In genomic region chr1:165851034-165851658, GRCh38 we compare ENCODE assay signal across 9 cellular contexts. TPM values are rescaled to one million over a fixed set of nuclear protein-coding genes. Genes with fewer than 3 reads are reported as not detected.
DNase-seq lines count a peak whose midpoint lies in the region; ATAC-seq, FAIRE-seq and TF ChIP-seq lines count a peak whose summit lies in the region.
"Had no signal": no experiment of that assay in that cellular context is flagged by ENCODE, and none has a peak within 500 bp of the region (broad histone marks: within the 10 kb centered on the region; RNA-seq: fewer than 3 reads in every experiment).

No MANE protein-coding gene starts in this region.

- H2BK120ac ChIP-seq in IMR-90 (ENCODE audit: low read depth, low read length) = no peak overlapping the region

- TF ChIP-seq POLR2A in IMR-90 (IDR thresholded peaks at IDR 0.05; ENCODE audit: low read depth, low read length) = no peak

- no peak for FAIRE-seq in astrocyte (lab: Jason Lieb, UNC)
- FAIRE-seq: endothelial cell of umbilical vein had no signal

- peaks cover 7% of the 10 kb centered on the region for H3K36me3 Mint-ChIP-seq in astrocyte (ENCODE audit: low read depth, unreplicated experiment)

- H2BK15ac ChIP-seq in IMR-90 (ENCODE audit: low read depth, low read length) = no peak overlapping the region

- BruUV-seq in IMR-90 (replicated peaks; lab: Mats Ljungman, UMichigan) = no TSS peak

- no peak overlapping the region for H3K18ac ChIP-seq in IMR-90 (ENCODE audit: low read depth, low read length)

- H2AK5ac ChIP-seq in IMR-90 (ENCODE audit: low read depth, low read length) = no peak overlapping the region

- H3K4me2 ChIP-seq in IMR-90 (ENCODE audit: low read depth, low read length) (no peak overlapping the region), astrocyte (ENCODE audit: low read length) (peak overlapping the region; percentile 40)

- H3K27ac ChIP-seq in IMR-90 (ENCODE audit: insufficient read depth, low read length) (no peak overlapping the region), astrocyte (ENCODE audit: low read depth, low read length) (no peak overlapping the region)

- in situ Hi-C loops in IMR-90 (cut with MboI; ENCODE audit: low sequenced_read_pairs) = no loop called here

- peaks cover 2% of the 10 kb centered on the region for H3K9me3 Mint-ChIP-seq in astrocyte (ENCODE audit: unreplicated experiment)

- H3K79me1 ChIP-seq in IMR-90 (ENCODE audit: low read depth in 1 of 2, low read length in 2 of 2) = peaks cover 28 to 88% of the 10 kb centered on the region in 2 experiments

- H3K27me3 Mint-ChIP-seq in astrocyte (ENCODE audit: low read depth, unreplicated experiment) = no peaks in the 10 kb centered on the region

- H4K20me1 ChIP-seq in IMR-90 (ENCODE audit: insufficient read depth, low read length) = peaks cover 40% of the 10 kb centered on the region
- peaks cover 52% of the 10 kb centered on the region for H4K20me1 ChIP-seq in astrocyte (ENCODE audit: insufficient read depth, low read length)

- H3K4me1 ChIP-seq in IMR-90 (ENCODE audit: control insufficient read depth, insufficient read depth, low read length) = peaks cover 13% of the 10 kb centered on the region
- H3K4me1 ChIP-seq in astrocyte (ENCODE audit: insufficient read depth, low read length) = peaks cover 21% of the 10 kb centered on the region

- H2BK20ac ChIP-seq in IMR-90 (ENCODE audit: low read depth, low read length) = no peak overlapping the region

- H2AFZ ChIP-seq in IMR-90 (replicated peaks; ENCODE audit: low read length, poor library complexity) = no peak overlapping the region
- H2AFZ ChIP-seq in astrocyte (ENCODE audit: low read depth, low read length) = no peak overlapping the region

- peaks cover 62% of the 10 kb centered on the region for H3K4me1 Mint-ChIP-seq in astrocyte (ENCODE audit: low read depth, unreplicated experiment)

- no peaks in the 10 kb centered on the region for H3K27me3 ChIP-seq in IMR-90 (ENCODE audit: control insufficient read depth, insufficient read depth, low read length)
- H3K27me3 ChIP-seq in astrocyte (ENCODE audit: insufficient read depth, low read length) = no peaks in the 10 kb centered on the region

- POLR2A ChIA-PET in IMR-90 (lab: Charles Lee; ENCODE audit: unreplicated experiment) = no interaction called here

- dilution Hi-C loops in IMR-90 (cut with HindIII; ENCODE audit: low sequenced_read_pairs, unreplicated experiment) = no loop called here

- peak overlapping the region; percentile 7; the same call in 1 of the 2 replicates for H3K14ac ChIP-seq in IMR-90 (replicated peaks; ENCODE audit: low read depth, low read length)

- H3K9ac ChIP-seq in IMR-90 (ENCODE audit: low read depth, low read length) = no peak overlapping the region
- H3K9ac ChIP-seq in astrocyte (ENCODE audit: low read length) = no peak overlapping the region

- no peak for TF ChIP-seq CTCF in IMR-90 (conservative IDR thresholded peaks at IDR 0.05; ENCODE audit: low read depth, low read length)
- TF ChIP-seq CTCF in astrocyte (IDR thresholded peaks at IDR 0.05; ENCODE audit: insufficient read depth, low read depth, low read length) = no peak

- no peak overlapping the region for H2BK5ac ChIP-seq in IMR-90 (ENCODE audit: low read depth, low read length, poor library complexity, severe bottlenecking)

- no peak overlapping the region for H2AK9ac ChIP-seq in IMR-90 (replicated peaks; ENCODE audit: low read depth, low read length, poor library complexity)

- no peak for TF ChIP-seq RAD21 in IMR-90 (IDR thresholded peaks at IDR 0.05; ENCODE audit: low read length)

- H3K36me3 ChIP-seq in IMR-90 (ENCODE audit: control insufficient read depth, insufficient read depth, low read length) (no peaks in the 10 kb centered on the region), astrocyte (ENCODE audit: insufficient read depth, low read length) (no peaks in the 10 kb centered on the region)

- no peak overlapping the region for H4K5ac ChIP-seq in IMR-90 (ENCODE audit: low read depth, low read length)

- H4K8ac ChIP-seq in IMR-90 (ENCODE audit: low read depth in 2 of 2, low read length in 2 of 2) = no peak overlapping the region

- no peak overlapping the region for H3K4ac ChIP-seq in IMR-90 (ENCODE audit: low read depth, low read length)

- peaks cover 13% of the 10 kb centered on the region for H3K9me1 ChIP-seq in IMR-90 (ENCODE audit: insufficient read depth, low read length)

- peaks cover 91% of the 10 kb centered on the region for H3K79me2 ChIP-seq in astrocyte (ENCODE audit: insufficient read depth, low read length)

- H3K9me3 ChIP-seq in IMR-90 (ENCODE audit: control insufficient read depth, insufficient read depth, low read length) = no peaks in the 10 kb centered on the region
- no peaks in the 10 kb centered on the region for H3K9me3 ChIP-seq in astrocyte (ENCODE audit: insufficient read depth, low read depth, low read length)

- peak overlapping the region; percentile 3 for H3K4me3 Mint-ChIP-seq in astrocyte (ENCODE audit: unreplicated experiment)

- 38% methylated on average over 1 of the region's 4 CpGs; no CpG with 5 or more reads in 1 of the 2 experiments for WGBS in IMR-90 (ENCODE audit: extremely low coverage in 2 of 2, insufficient read length in 1 of 2), 2 experiments

- peak; percentile 78 for DNase-seq in EL
- DNase-seq in IMR-90 = peak; percentile 40
- peak; percentile 37 for DNase-seq in astrocyte (ENCODE audit: low read depth)
- DNase-seq in T-helper 9 cell = no peak
- no peak for DNase-seq in stimulated activated naive CD4-positive, alpha-beta T cell (lab: John Stamatoyannopoulos, UW)
- no peak for DNase-seq in D341Med (ENCODE audit: low spot score)
- DNase-seq in NCI-H345 treated with DMSO at 0.1 percent for 48 hours (lab: John Stamatoyannopoulos, UW; ENCODE audit: unreplicated experiment) = no peak

- intact Hi-C loops in IMR-90 (cut with micrococcal nuclease) = no loop called here

- ATAC-seq in GM21515 (IDR thresholded peaks at IDR 0.05; ENCODE audit: unreplicated experiment) (peak; percentile 71), IMR-90 (ENCODE audit: low read depth) (no peak)

- H3K27ac Mint-ChIP-seq in astrocyte (ENCODE audit: unreplicated experiment) = peak overlapping the region; percentile 82

- CTCF ChIA-PET in IMR-90 (lab: Yijun Ruan, JAX) = interaction anchor here (0.8 kb wide), 1 partner anchor 62 kb away, joined by 4 read pairs; no protein-coding TSS in a partner anchor

- H3K56ac ChIP-seq in IMR-90 (ENCODE audit: extremely low read depth, insufficient read depth, low read length) = no peak overlapping the region

- H3K4me3 ChIP-seq in IMR-90 (ENCODE audit: insufficient read depth, low read depth, low read length) (no peak overlapping the region), astrocyte (ENCODE audit: insufficient read depth, low read depth, low read length) (no peak overlapping the region)

- H4K91ac ChIP-seq in IMR-90 (ENCODE audit: insufficient read depth, low read depth, low read length) = no peak overlapping the region

- no peak overlapping the region for H3K23ac ChIP-seq in IMR-90 (ENCODE audit: low read depth, low read length)

TF ChIP-seq in IMR-90, 13 proteins besides CTCF, POLR2A, EP300 and RAD21:
- TF ChIP-seq MAZ (IDR thresholded peaks at IDR 0.05; ENCODE audit: borderline replicate concordance, low read depth, low read length) (no peak), SMC3 (IDR thresholded peaks at IDR 0.05; ENCODE audit: low read depth, low read length) (no peak), BHLHE40 (IDR thresholded peaks at IDR 0.05; ENCODE audit: low read depth, low read length) (no peak)

RNA-seq across cellular contexts. Expression of gene UCK2, which starts 23.7 kb away (rescaled TPM):
- total RNA-seq in IMR-90 (2012; rRNA removed) (74.2 and 87.8 TPM in 2 replicates), astrocyte (111 TPM in 2 replicates)
- polyA plus RNA-seq in IMR-90 (2012; rRNA removed) = 76.4 and 83.0 TPM in 2 replicates
- 62.3 and 63.1 TPM in 2 replicates for polyA plus RNA-seq in IMR-90 (2012; cell fraction: cytosol; rRNA removed)
- polyA plus RNA-seq in IMR-90 (2012; cell fraction: nucleus; rRNA removed; ENCODE audit: low replicate concordance) = 38.7 and 53.5 TPM in 2 replicates

Comparison
In these comparisons a context has a peak if more than half of its experiments do, and no peak if none do; other contexts are left out.
1. DNase-seq: peak in EL (single experiment), IMR-90 (single experiment) and astrocyte (single experiment); none in T-helper 9 cell (single experiment), stimulated activated naive CD4-positive, alpha-beta T cell (0 of 6), D341Med (single experiment) and NCI-H345 treated with DMSO at 0.1 percent for 48 hours (single experiment).